In genomic region chr1:43284711-43285110, GRCh38 we compare ENCODE assay signal across 1 cellular context.
TF ChIP-seq lines count a peak whose summit lies in the region.

No MANE protein-coding gene starts in this region.

TF ChIP-seq in H1, 55 proteins besides CTCF, POLR2A, EP300 and RAD21:
- no peak for TF ChIP-seq CEBPB (IDR thresholded peaks at IDR 0.05; ENCODE audit: low read depth, low read length)
- TF ChIP-seq SIRT6 (IDR thresholded peaks at IDR 0.05; ENCODE audit: low read length) = no peak
- no peak for TF ChIP-seq SUZ12 (IDR thresholded peaks at IDR 0.05; ENCODE audit: low read length)
- no peak for TF ChIP-seq MAFK (IDR thresholded peaks at IDR 0.05; ENCODE audit: low read depth, low read length)
- no peak for TF ChIP-seq TAF7 (optimal IDR thresholded peaks at IDR 0.05; ENCODE audit: borderline replicate concordance, low read depth, low read length)
- TF ChIP-seq ATF2 (IDR thresholded peaks at IDR 0.05; ENCODE audit: low read length) = no peak
- TF ChIP-seq EGR1 (IDR thresholded peaks at IDR 0.05; ENCODE audit: borderline replicate concordance, low read depth, low read length) = no peak
- no peak for TF ChIP-seq CHD7 (IDR thresholded peaks at IDR 0.05; ENCODE audit: insufficient replicate concordance, low read length)
- no peak for TF ChIP-seq RFX5 (IDR thresholded peaks at IDR 0.05; ENCODE audit: borderline replicate concordance, low read depth, low read length)
- TF ChIP-seq GTF2F1 (IDR thresholded peaks at IDR 0.05; ENCODE audit: borderline replicate concordance, low read depth, low read length) = no peak
- TF ChIP-seq ATF3 (IDR thresholded peaks at IDR 0.05; ENCODE audit: insufficient read depth, low read depth, low read length) = no peak
- no peak for TF ChIP-seq CREB1 (IDR thresholded peaks at IDR 0.05)
- no peak for TF ChIP-seq CTBP2 (IDR thresholded peaks at IDR 0.05; ENCODE audit: borderline replicate concordance, insufficient read depth, insufficient read length, low read length)
